2 cellular contexts compared by ENCODE assay signal in genomic region chr7:149103424-149103823, GRCh38.
TF ChIP-seq lines count a peak whose summit lies in the region.

No MANE protein-coding gene starts in this region.

TF ChIP-seq in K562, 482 proteins besides CTCF, POLR2A, EP300 and RAD21:
- TF ChIP-seq ZNF212 (CRISPR knock-in tag; IDR thresholded peaks at IDR 0.05), result no peak
- 0 out of 2 replicates have a peak, but pooled peaks have one; percentile 22 for TF ChIP-seq ZNF224 (CRISPR knock-in tag; IDR thresholded peaks at IDR 0.05)

TF ChIP-seq in HepG2, 621 proteins besides CTCF, POLR2A, EP300 and RAD21:
- TF ChIP-seq ZBTB33 (CRISPR knock-in tag; IDR thresholded peaks at IDR 0.05) (no peak), XBP1 (CRISPR knock-in tag; IDR thresholded peaks at IDR 0.05) (no peak), ZNF562 (CRISPR knock-in tag; IDR thresholded peaks at IDR 0.05; ENCODE audit: borderline replicate concordance) (no peak), ZNF570 (CRISPR knock-in tag; IDR thresholded peaks at IDR 0.05; ENCODE audit: borderline replicate concordance) (no peak), ZSCAN31 (CRISPR knock-in tag; IDR thresholded peaks at IDR 0.05; ENCODE audit: low read depth) (no peak), ZNF12 (CRISPR knock-in tag; IDR thresholded peaks at IDR 0.05) (no peak), ZNF746 (CRISPR knock-in tag; IDR thresholded peaks at IDR 0.05) (no peak), ZBTB21 (CRISPR knock-in tag; IDR thresholded peaks at IDR 0.05) (no peak), ZSCAN29 (CRISPR knock-in tag; conservative IDR thresholded peaks at IDR 0.05) (no peak), GPN1 (CRISPR knock-in tag; IDR thresholded peaks at IDR 0.05; ENCODE audit: borderline replicate concordance) (no peak), ZNF276 (CRISPR knock-in tag; IDR thresholded peaks at IDR 0.05; ENCODE audit: low read depth) (no peak), YEATS4 (CRISPR knock-in tag; IDR thresholded peaks at IDR 0.05; ENCODE audit: borderline replicate concordance) (no peak), NFE2L2 (IDR thresholded peaks at IDR 0.05; ENCODE audit: low read length) (no peak)
- TF ChIP-seq, protein P1, sequence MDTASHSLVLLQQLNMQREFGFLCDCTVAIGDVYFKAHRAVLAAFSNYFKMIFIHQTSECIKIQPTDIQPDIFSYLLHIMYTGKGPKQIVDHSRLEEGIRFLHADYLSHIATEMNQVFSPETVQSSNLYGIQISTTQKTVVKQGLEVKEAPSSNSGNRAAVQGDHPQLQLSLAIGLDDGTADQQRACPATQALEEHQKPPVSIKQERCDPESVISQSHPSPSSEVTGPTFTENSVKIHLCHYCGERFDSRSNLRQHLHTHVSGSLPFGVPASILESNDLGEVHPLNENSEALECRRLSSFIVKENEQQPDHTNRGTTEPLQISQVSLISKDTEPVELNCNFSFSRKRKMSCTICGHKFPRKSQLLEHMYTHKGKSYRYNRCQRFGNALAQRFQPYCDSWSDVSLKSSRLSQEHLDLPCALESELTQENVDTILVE (CRISPR knock-in tag; IDR thresholded peaks at IDR 0.05), result no peak
- TF ChIP-seq, protein P2, sequence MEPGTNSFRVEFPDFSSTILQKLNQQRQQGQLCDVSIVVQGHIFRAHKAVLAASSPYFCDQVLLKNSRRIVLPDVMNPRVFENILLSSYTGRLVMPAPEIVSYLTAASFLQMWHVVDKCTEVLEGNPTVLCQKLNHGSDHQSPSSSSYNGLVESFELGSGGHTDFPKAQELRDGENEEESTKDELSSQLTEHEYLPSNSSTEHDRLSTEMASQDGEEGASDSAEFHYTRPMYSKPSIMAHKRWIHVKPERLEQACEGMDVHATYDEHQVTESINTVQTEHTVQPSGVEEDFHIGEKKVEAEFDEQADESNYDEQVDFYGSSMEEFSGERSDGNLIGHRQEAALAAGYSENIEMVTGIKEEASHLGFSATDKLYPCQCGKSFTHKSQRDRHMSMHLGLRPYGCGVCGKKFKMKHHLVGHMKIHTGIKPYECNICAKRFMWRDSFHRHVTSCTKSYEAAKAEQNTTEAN (CRISPR knock-in tag; conservative IDR thresholded peaks at IDR 0.05), result no peak
